8 cellular contexts compared by ENCODE assay signal in genomic region chr21:34886554-34887385, GRCh38.
DNase-seq lines count a peak whose midpoint lies in the region; ATAC-seq and TF ChIP-seq lines count a peak whose summit lies in the region.

No MANE protein-coding gene starts in this region.

- DNase-seq in HS-27A (ENCODE audit: low read depth) (peak; percentile 8), foreskin keratinocyte (no peak), ovary (peak; percentile 34 to 62 (median 36)), NCI-H345 (lab: John Stamatoyannopoulos, UW) (no peak), NCI-H446 treated with DMSO at 0.1 percent for 48 hours (lab: John Stamatoyannopoulos, UW) (no peak)
- peak; percentile 30 for DNase-seq in activated CD8-positive, alpha-beta memory T cell treated with anti-CD3 and anti-CD28 coated beads, Interleukin-2, amount 50 U/mL, for 4 hours

- H3K36me3 ChIP-seq in ACC112 (ENCODE audit: insufficient read depth, low read length) = peaks cover 7% of the 10 kb centered on the region; the same call in 1 of the 2 replicates
- no peaks in the 10 kb centered on the region for H3K36me3 ChIP-seq in ovary

- H3K4me1 ChIP-seq in ACC112 (ENCODE audit: control insufficient read depth, insufficient read depth, low read length, unreplicated experiment) (peaks cover 10% of the 10 kb centered on the region), foreskin keratinocyte (peaks cover 11% of the 10 kb centered on the region), ovary (ENCODE audit: insufficient read depth) (peaks cover 2% of the 10 kb centered on the region)

- WGBS in ovary, 3 donors = 1 to 2% (median 1%) methylated on average over 45 to 64 of the region's 64 CpGs

- H3K27ac ChIP-seq in ACC112 (ENCODE audit: low read depth, low read length) (peak overlapping the region; percentile 99), foreskin keratinocyte (peak overlapping the region; percentile 94), ovary (peak overlapping the region; percentile 23 to 57)

- TF ChIP-seq EP300 in ovary (IDR thresholded peaks at IDR 0.05) = no peak

- H3K4me3 ChIP-seq in ACC112 (ENCODE audit: low read depth, low read length) (peak overlapping the region; percentile 94), ovary (peak overlapping the region; percentile 47)

- peaks cover 64% of the 10 kb centered on the region for H3K79me2 ChIP-seq in ACC112 (ENCODE audit: control insufficient read depth, insufficient read depth, low read length, unreplicated experiment)

- no peak for TF ChIP-seq POLR2A in ovary (IDR thresholded peaks at IDR 0.05)

- H3K27me3 ChIP-seq in ACC112 (ENCODE audit: insufficient read depth, low read length) (no peaks in the 10 kb centered on the region), foreskin keratinocyte (no peaks in the 10 kb centered on the region), ovary (no peaks in the 10 kb centered on the region)

- intact Hi-C loops in ovary (cut with DNase I) = loop anchor here in 2 of 4 donors (5.0 to 10.0 kb wide), 5 partner anchors 84 to 956 kb away; no protein-coding TSS in a partner anchor

- TF ChIP-seq CTCF in foreskin keratinocyte (conservative IDR thresholded peaks at IDR 0.05) = no peak
- TF ChIP-seq CTCF in ovary (IDR thresholded peaks at IDR 0.05) = peak in 1 of 3 donors; percentile 12

- H3K9me3 ChIP-seq in ovary = no peaks in the 10 kb centered on the region

- no peak overlapping the region for H2AFZ ChIP-seq in ACC112 (ENCODE audit: low read length, unreplicated experiment)

- ATAC-seq in foreskin keratinocyte (no peak), GM18870 (IDR thresholded peaks at IDR 0.05; ENCODE audit: unreplicated experiment) (no peak)

Comparison
In these comparisons a context has a peak if more than half of its experiments do, and no peak if none do; other contexts are left out.
1. H3K27ac ChIP-seq: peak in every context shown above with its lines; median percentile 99 in ACC112; 94 in foreskin keratinocyte; 40 in ovary.
2. DNase-seq: peak in HS-27A (single experiment), activated CD8-positive, alpha-beta memory T cell treated with anti-CD3 and anti-CD28 coated beads, Interleukin-2, amount 50 U/mL, for 4 hours (single experiment) and ovary (5 of 5); none in foreskin keratinocyte (0 of 2), NCI-H345 (single experiment) and NCI-H446 treated with DMSO at 0.1 percent for 48 hours (single experiment).